In genomic region chr10:131086511-131086910, GRCh38 we compare ENCODE assay signal across 22 cellular contexts.
"Had no signal": no experiment of that assay in that cellular context is flagged by ENCODE, and none has a peak within 500 bp of the region (broad histone marks: within the 10 kb centered on the region; RNA-seq: fewer than 3 reads in every experiment).

No MANE protein-coding gene starts in this region.

- H3K36me3 ChIP-seq: brain microvascular endothelial cell, WERI-Rb-1 had no signal

- H3K27ac ChIP-seq: brain microvascular endothelial cell, coronary artery, dorsolateral prefrontal cortex, WERI-Rb-1 had no signal

- ATAC-seq: activated CD4-positive, CD25-positive, alpha-beta regulatory T cell treated with anti-CD3 and anti-CD28 coated beads, Interleukin-2, amount 50 U/mL, for 24 hours; activated CD8-positive, alpha-beta T cell treated with anti-CD3 and anti-CD28 coated beads for 36 hours; T-cell had no signal

- DNase-seq: activated B cell treated with CpG ODN at 0.5 μM for 24 hours; activated CD4-positive, alpha-beta T cell treated with anti-CD3 and anti-CD28 coated beads for 48 hours; activated CD4-positive, alpha-beta T cell treated with anti-CD3 and anti-CD28 coated beads, Interleukin-2, amount 50 U/mL, for 1 hour; activated CD4-positive, alpha-beta T cell treated with anti-CD3 and anti-CD28 coated beads, Interleukin-2, amount 50 U/mL, for 48 hours; activated CD8-positive, alpha-beta memory T cell treated with anti-CD3 and anti-CD28 coated beads for 24 hours; activated CD8-positive, alpha-beta T cell treated with anti-CD3 and anti-CD28 coated beads for 36 hours; activated naive CD4-positive, alpha-beta T cell; activated naive CD4-positive, alpha-beta T cell treated with anti-CD3 and anti-CD28 coated beads, Interleukin-2, amount 10 ng/mL, durations not matched to agents 7 days and 5 days; activated T-cell treated with anti-CD3 and anti-CD28 coated beads, Interleukin-2, amount 50 U/mL, for 48 hours; amniotic stem cell; anterior cingulate cortex; brain microvascular endothelial cell; dorsolateral prefrontal cortex; effector memory CD4-positive, alpha-beta T cell; endodermal cell; foreskin fibroblast; head of caudate nucleus; T-cell; T1000; WERI-Rb-1 had no signal

- H3K27me3 ChIP-seq: brain microvascular endothelial cell had no signal

- H3K4me3 ChIP-seq: coronary artery, dorsolateral prefrontal cortex had no signal
